18 cellular contexts compared by ENCODE assay signal in genomic region chr7:111240371-111240770, GRCh38.
DNase-seq lines count a peak whose midpoint lies in the region; ATAC-seq and TF ChIP-seq lines count a peak whose summit lies in the region.
"Had no signal": no experiment of that assay in that cellular context is flagged by ENCODE, and none has a peak within 500 bp of the region (broad histone marks: within the 10 kb centered on the region; RNA-seq: fewer than 3 reads in every experiment).

No MANE protein-coding gene starts in this region.

- no peaks in the 10 kb centered on the region for H4K20me1 ChIP-seq in neural cell (ENCODE audit: insufficient read depth)
- H4K20me1 ChIP-seq: BLaER1 treated with 17β-estradiol and CSF1 and Interleukin-3, amounts not matched to agents 10 nM and 100 nM had no signal

- TF ChIP-seq RAD21 in neural cell (conservative IDR thresholded peaks at IDR 0.05) = no peak

- H3F3A ChIP-seq in neural cell (ENCODE audit: insufficient read depth, low read length, poor library complexity, severe bottlenecking) = no peaks in the 10 kb centered on the region

- TF ChIP-seq CTCF in neural cell (IDR thresholded peaks at IDR 0.05; ENCODE audit: poor library complexity, severe bottlenecking) = no peak

- H3K27ac ChIP-seq in neural cell (ENCODE audit: low read length) = no peak overlapping the region
- H3K27ac ChIP-seq: BLaER1 treated with 17β-estradiol and CSF1 and Interleukin-3, amounts not matched to agents 10 nM and 100 nM; cardiac muscle cell; RWPE1; skin epidermis; uterus had no signal

- no peak overlapping the region for H2AFZ ChIP-seq in neural cell (ENCODE audit: low read depth, low read length)

- TF ChIP-seq EP300 in neural cell (conservative IDR thresholded peaks at IDR 0.05; ENCODE audit: poor library complexity, severe bottlenecking) = no peak

- H3K27me3 ChIP-seq in neural cell (ENCODE audit: insufficient read depth, low read depth, low read length) = no peaks in the 10 kb centered on the region
- H3K27me3 ChIP-seq: BLaER1 treated with 17β-estradiol and CSF1 and Interleukin-3, amounts not matched to agents 10 nM and 100 nM; cardiac muscle cell; uterus had no signal

- H3K9ac ChIP-seq in neural cell (ENCODE audit: low read length) = no peak overlapping the region
- H3K9ac ChIP-seq: BLaER1 treated with 17β-estradiol and CSF1 and Interleukin-3, amounts not matched to agents 10 nM and 100 nM had no signal

- H3K4me3 ChIP-seq in neural cell (ENCODE audit: low read length) = no peak overlapping the region
- H3K4me3 ChIP-seq: BLaER1 treated with 17β-estradiol and CSF1 and Interleukin-3, amounts not matched to agents 10 nM and 100 nM; cardiac muscle cell; skin epidermis; uterus had no signal

- no peaks in the 10 kb centered on the region for H3K9me2 ChIP-seq in neural cell (ENCODE audit: insufficient read depth, low read length)

- ATAC-seq in GM19372 (IDR thresholded peaks at IDR 0.05; ENCODE audit: low read depth, unreplicated experiment) (peak; percentile 71), GM21737 (IDR thresholded peaks at IDR 0.05; ENCODE audit: unreplicated experiment) (peak; percentile 77), HG03159 (IDR thresholded peaks at IDR 0.05; ENCODE audit: unreplicated experiment) (peak; percentile 77)

- H3K4me2 ChIP-seq in neural cell (ENCODE audit: low read length) = no peak overlapping the region
- H3K4me2 ChIP-seq: BLaER1 treated with 17β-estradiol and CSF1 and Interleukin-3, amounts not matched to agents 10 nM and 100 nM had no signal

- no peaks in the 10 kb centered on the region for H3K36me3 ChIP-seq in neural cell (ENCODE audit: insufficient read depth, low read length)
- H3K36me3 ChIP-seq: BLaER1 treated with 17β-estradiol and CSF1 and Interleukin-3, amounts not matched to agents 10 nM and 100 nM; cardiac muscle cell; uterus had no signal

- DNase-seq in NCI-H1930 (lab: John Stamatoyannopoulos, UW) (no peak), hypothalamus (lab: John Stamatoyannopoulos, UW) (no peak), NCI-H1694 treated with DMSO at 0.1 percent for 48 hours (lab: John Stamatoyannopoulos, UW) (no peak)
- DNase-seq: DND-41, endodermal cell, foreskin fibroblast, NCI-H1436 treated with DMSO at 0.1 percent for 48 hours, NCI-H748 treated with DMSO at 0.1 percent for 48 hours, nucleus accumbens, uterus had no signal

- no peaks in the 10 kb centered on the region for H3K79me2 ChIP-seq in neural cell (replicated peaks; ENCODE audit: insufficient read depth, low read length)

- no peaks in the 10 kb centered on the region for H3K9me3 ChIP-seq in neural cell (ENCODE audit: low read length)
- H3K9me3 ChIP-seq: BLaER1 treated with 17β-estradiol and CSF1 and Interleukin-3, amounts not matched to agents 10 nM and 100 nM; uterus had no signal

TF ChIP-seq in neural cell, 6 proteins besides CTCF, POLR2A, EP300 and RAD21:
- TF ChIP-seq MXI1 (conservative IDR thresholded peaks at IDR 0.05; ENCODE audit: poor library complexity, severe bottlenecking) = no peak
- no peak for TF ChIP-seq TAF1 (IDR thresholded peaks at IDR 0.05; ENCODE audit: low read depth)
- TF ChIP-seq EZH2 (IDR thresholded peaks at IDR 0.05; ENCODE audit: borderline replicate concordance, insufficient read depth, low read length, poor library complexity, severe bottlenecking) = no peak
- peak; percentile 5 for TF ChIP-seq REST (IDR thresholded peaks at IDR 0.05; ENCODE audit: borderline replicate concordance)
- TF ChIP-seq SMC3 (conservative IDR thresholded peaks at IDR 0.05; ENCODE audit: poor library complexity) = no peak
- TF ChIP-seq POLR2AphosphoS5 (IDR thresholded peaks at IDR 0.05) = no peak
